Comparison of ENCODE assay signal across 25 cellular contexts in the genomic region with DNA sequence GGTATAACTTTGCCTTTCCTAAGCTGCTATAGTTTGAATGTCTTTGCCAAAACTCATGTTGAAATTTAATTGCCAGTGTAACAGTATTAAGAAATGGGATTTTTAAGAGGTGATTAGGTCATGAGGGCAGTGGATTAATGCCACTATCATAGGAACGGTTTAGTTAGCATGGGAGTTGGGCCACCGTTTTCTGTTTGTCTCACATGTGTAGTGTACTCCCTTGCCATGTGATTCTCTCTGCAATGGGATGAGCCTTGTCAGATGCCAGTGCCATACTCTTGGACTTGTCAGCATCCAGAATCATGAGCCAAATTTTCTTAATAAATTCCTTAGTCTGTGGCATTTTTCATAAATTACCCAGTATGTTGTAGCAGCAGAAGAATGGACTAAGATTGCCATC.
DNase-seq lines count a peak whose midpoint lies in the region; ATAC-seq, FAIRE-seq and TF ChIP-seq lines count a peak whose summit lies in the region.
"Had no signal": no experiment of that assay in that cellular context is flagged by ENCODE, and none has a peak within 500 bp of the region (broad histone marks: within the 10 kb centered on the region; RNA-seq: fewer than 3 reads in every experiment).

No MANE protein-coding gene starts in this region.

- H3K4me3 ChIP-seq in lower lobe of right lung: no peak overlapping the region
- H3K4me3 ChIP-seq: A549; BLaER1 treated with 17β-estradiol and CSF1 and Interleukin-3, amounts not matched to agents 10 nM and 100 nM; GM12878; GM23338 had no signal

- DNase-seq in NCI-H82 (lab: John Stamatoyannopoulos, UW): peak; percentile 7
- DNase-seq in NCI-H82 treated with DMSO at 0.1 percent for 48 hours (lab: John Stamatoyannopoulos, UW; ENCODE audit: unreplicated experiment): no peak
- peak; percentile 2 for DNase-seq in LHCN-M2 (ENCODE audit: low read depth)
- no peak for DNase-seq in osteocyte (ENCODE audit: extremely low spot score, unreplicated experiment)
- DNase-seq in lower lobe of right lung: no peak
- DNase-seq in GM12892 (ENCODE audit: insufficient read length): no peak
- DNase-seq: 8988T; ACHN; AML-193; BE2C; CD4-positive, alpha-beta T cell; CD8-positive, alpha-beta memory T cell; DMS 273 treated with DMSO at 0.1 percent for 48 hours; DMS79; EL; GDM1; H9 had no signal

- no peak overlapping the region for H3K4me3 Mint-ChIP-seq in osteocyte (ENCODE audit: unreplicated experiment)
- H3K4me3 Mint-ChIP-seq: CD14-positive monocyte; CD4-positive, alpha-beta T cell; CD8-positive, alpha-beta memory T cell; GM23338; H9 had no signal

- no peak for ATAC-seq in lower lobe of right lung
- ATAC-seq: A549, GM12878, GM23338, HCT116 had no signal

- H3K27ac ChIP-seq in lower lobe of right lung: no peak overlapping the region
- H3K27ac ChIP-seq: A549; BLaER1 treated with 17β-estradiol and CSF1 and Interleukin-3, amounts not matched to agents 10 nM and 100 nM had no signal

- FAIRE-seq in GM12892 (lab: Jason Lieb, UNC): no peak
- FAIRE-seq: A549, D721Med, GM12878, GM18507 had no signal

- H3K36me3 Mint-ChIP-seq in osteocyte (ENCODE audit: unreplicated experiment): peaks cover 2% of the 10 kb centered on the region
- H3K36me3 Mint-ChIP-seq: CD14-positive monocyte; CD8-positive, alpha-beta memory T cell had no signal

- no peak overlapping the region for H3K27ac Mint-ChIP-seq in osteocyte (ENCODE audit: unreplicated experiment)
- H3K27ac Mint-ChIP-seq: CD14-positive monocyte; CD4-positive, alpha-beta T cell; CD8-positive, alpha-beta memory T cell; GM23338; H9 had no signal

- TF ChIP-seq CTCF in osteocyte (IDR thresholded peaks at IDR 0.05): peak; percentile 17
- no peak for TF ChIP-seq CTCF in lower lobe of right lung (IDR thresholded peaks at IDR 0.05)

- TF ChIP-seq POLR2A in GM12892 (IDR thresholded peaks at IDR 0.05; ENCODE audit: low read depth, low read length): no peak

- H3K9me3 Mint-ChIP-seq in osteocyte (ENCODE audit: unreplicated experiment): peaks cover 4% of the 10 kb centered on the region
- H3K9me3 Mint-ChIP-seq: GM23338, H9 had no signal

- intact Hi-C loops in lower lobe of right lung (cut with DNase I): no loop called here

- H3K4me1 Mint-ChIP-seq in osteocyte (ENCODE audit: unreplicated experiment): no peaks in the 10 kb centered on the region
- H3K4me1 Mint-ChIP-seq: CD14-positive monocyte; CD8-positive, alpha-beta memory T cell; GM23338; H9 had no signal

- no peaks in the 10 kb centered on the region for H3K4me1 ChIP-seq in lower lobe of right lung
- H3K4me1 ChIP-seq: A549; BE2C; BLaER1 treated with 17β-estradiol and CSF1 and Interleukin-3, amounts not matched to agents 10 nM and 100 nM had no signal

- H3K36me3 ChIP-seq in lower lobe of right lung: no peaks in the 10 kb centered on the region
- H3K36me3 ChIP-seq: BE2C; BLaER1 treated with 17β-estradiol and CSF1 and Interleukin-3, amounts not matched to agents 10 nM and 100 nM had no signal

- no peaks in the 10 kb centered on the region for H3K27me3 ChIP-seq in lower lobe of right lung (ENCODE audit: low read depth)
- H3K27me3 ChIP-seq: BE2C; BLaER1 treated with 17β-estradiol and CSF1 and Interleukin-3, amounts not matched to agents 10 nM and 100 nM had no signal

- H3K27me3 Mint-ChIP-seq in osteocyte (ENCODE audit: unreplicated experiment): peaks cover 7% of the 10 kb centered on the region
- H3K27me3 Mint-ChIP-seq: CD4-positive, alpha-beta T cell; CD8-positive, alpha-beta memory T cell had no signal

- H3K9me3 ChIP-seq in lower lobe of right lung: no peaks in the 10 kb centered on the region
- H3K9me3 ChIP-seq: A549; BE2C; BLaER1 treated with 17β-estradiol and CSF1 and Interleukin-3, amounts not matched to agents 10 nM and 100 nM had no signal

Comparison
In these comparisons a context has a peak if more than half of its experiments do, and no peak if none do; other contexts are left out.
1. DNase-seq: peak in NCI-H82 (single experiment) and LHCN-M2 (single experiment); none in NCI-H82 treated with DMSO at 0.1 percent for 48 hours (single experiment), osteocyte (single experiment), lower lobe of right lung (single experiment) and GM12892 (single experiment).